16 cellular contexts compared by ENCODE assay signal in genomic region chr9:127792417-127793031, GRCh38. TPM values are rescaled to one million over a fixed set of nuclear protein-coding genes. Genes with fewer than 3 reads are reported as not detected.
DNase-seq lines count a peak whose midpoint lies in the region; ATAC-seq, FAIRE-seq and TF ChIP-seq lines count a peak whose summit lies in the region.
"Had no signal": no experiment of that assay in that cellular context is flagged by ENCODE, and none has a peak within 500 bp of the region (broad histone marks: within the 10 kb centered on the region; RNA-seq: fewer than 3 reads in every experiment).

No MANE protein-coding gene starts in this region.

- WGBS in GM12878 (ENCODE audit: insufficient coverage, insufficient replicate concordance, low lambda C conversion rate, missing lambda C conversion rate) = 91% methylated on average over 7 of the region's 7 CpGs

- no peaks in the 10 kb centered on the region for H3K27me3 Mint-ChIP-seq in activated CD4-positive, alpha-beta memory T cell treated with anti-CD3 and anti-CD28 coated beads, Interleukin-2, amount 10 ng/mL, durations not matched to agents 7 days and 5 days
- H3K27me3 Mint-ChIP-seq in activated CD4-positive, alpha-beta memory T cell treated with anti-CD3 and anti-CD28 coated beads for 36 hours = no peaks in the 10 kb centered on the region
- H3K27me3 Mint-ChIP-seq: naive B cell had no signal

- RAD21 ChIA-PET in GM12878 (lab: Charles Lee; ENCODE audit: unreplicated experiment) = no interaction called here

- FAIRE-seq in GM12878 (lab: Jason Lieb, UNC) = no peak

- CTCF ChIA-PET in activated CD4-positive, alpha-beta memory T cell treated with anti-CD3 and anti-CD28 coated beads, Interleukin-2, amount 10 ng/mL, durations not matched to agents 7 days and 5 days (lab: Charles Lee) = interaction anchor here (1.0 to 1.8 kb wide), 7 partner anchors 9 to 325 kb away, joined by 3 to 9 read pairs (median 4); partner anchors contain the start of gene TOR2A
- CTCF ChIA-PET in activated CD4-positive, alpha-beta memory T cell treated with anti-CD3 and anti-CD28 coated beads for 36 hours (lab: Charles Lee) = interaction anchor here (0.8 to 1.8 kb wide), 3 partner anchors 9 to 77 kb away, joined by 3 to 11 read pairs (median 4); no protein-coding TSS in a partner anchor
- CTCF ChIA-PET in GM12878 (lab: Yijun Ruan, JAX) = interaction anchor here (0.8 to 1.9 kb wide), 9 partner anchors 9 to 129 kb away, joined by 4 to 8 read pairs (median 6); partner anchors contain the start of gene TOR2A

- no peak for TF ChIP-seq RAD21 in GM12878 (IDR thresholded peaks at IDR 0.05; ENCODE audit: insufficient read depth, low read depth, low read length)

- H3K36me3 ChIP-seq in H7 (replicated peaks; ENCODE audit: control insufficient read depth, insufficient read depth, low read length) (peaks cover 40% of the 10 kb centered on the region), GM12878 (ENCODE audit: control insufficient read depth in 2 of 2, insufficient read depth in 2 of 2, low read length in 1 of 2) (peaks cover 25 to 37% of the 10 kb centered on the region in 2 experiments), osteoblast (ENCODE audit: insufficient read depth, low read length) (peaks cover 52% of the 10 kb centered on the region)

- H3K4me2 ChIP-seq in GM12878 (ENCODE audit: control insufficient read depth, insufficient read depth) (no peak overlapping the region), osteoblast (ENCODE audit: insufficient read depth, low read length) (no peak overlapping the region)

- DNase-seq in activated CD4-positive, alpha-beta memory T cell treated with anti-CD3 and anti-CD28 coated beads, Interleukin-2, amount 10 ng/mL, durations not matched to agents 7 days and 5 days = no peak
- no peak for DNase-seq in activated CD4-positive, alpha-beta memory T cell treated with anti-CD3 and anti-CD28 coated beads for 36 hours
- DNase-seq in H7 = peak; percentile 13
- no peak for DNase-seq in GM12878 (ENCODE audit: low read depth, low spot score)
- no peak for DNase-seq in osteoblast (ENCODE audit: insufficient read length, low spot score, missing footprints)
- no peak for DNase-seq in foreskin melanocyte
- DNase-seq in GM19238 (ENCODE audit: insufficient read length, low spot score) = no peak
- DNase-seq: ACHN; naive B cell; NCI-H345; NK-92 treated with Interleukin-12 subunit alpha and Interleukin-12 subunit beta, amount 100 ng/mL, for 24 hours had no signal

- H3K9me3 ChIP-seq in GM12878 (replicated peaks; ENCODE audit: control insufficient read depth, insufficient read depth, low read length) = no peaks in the 10 kb centered on the region
- no peaks in the 10 kb centered on the region for H3K9me3 ChIP-seq in osteoblast (ENCODE audit: low read depth, low read length)
- H3K9me3 ChIP-seq: heart left ventricle, prostate gland, tibial nerve had no signal

- H3K4me3 Mint-ChIP-seq in activated CD4-positive, alpha-beta memory T cell treated with anti-CD3 and anti-CD28 coated beads, Interleukin-2, amount 10 ng/mL, durations not matched to agents 7 days and 5 days = no peak overlapping the region
- H3K4me3 Mint-ChIP-seq in activated CD4-positive, alpha-beta memory T cell treated with anti-CD3 and anti-CD28 coated beads for 36 hours = no peak overlapping the region

- H3K36me3 Mint-ChIP-seq in activated CD4-positive, alpha-beta memory T cell treated with anti-CD3 and anti-CD28 coated beads, Interleukin-2, amount 10 ng/mL, durations not matched to agents 7 days and 5 days (ENCODE audit: low read depth) = peaks cover 59% of the 10 kb centered on the region
- peaks cover 37% of the 10 kb centered on the region for H3K36me3 Mint-ChIP-seq in activated CD4-positive, alpha-beta memory T cell treated with anti-CD3 and anti-CD28 coated beads for 36 hours

- SMC1A ChIA-PET in GM12878 (lab: Charles Lee; ENCODE audit: uncharacterized antibody, unreplicated experiment) = interaction anchor here (0.6 to 1.8 kb wide), 7 partner anchors 9 to 113 kb away, joined by 3 to 7 read pairs (median 4); partner anchors contain the start of genes FPGS and TOR2A

- no peaks in the 10 kb centered on the region for H3K9me3 Mint-ChIP-seq in activated CD4-positive, alpha-beta memory T cell treated with anti-CD3 and anti-CD28 coated beads, Interleukin-2, amount 10 ng/mL, durations not matched to agents 7 days and 5 days
- no peaks in the 10 kb centered on the region for H3K9me3 Mint-ChIP-seq in activated CD4-positive, alpha-beta memory T cell treated with anti-CD3 and anti-CD28 coated beads for 36 hours
- H3K9me3 Mint-ChIP-seq: naive B cell had no signal

- no peak overlapping the region for H3K9ac ChIP-seq in GM12878 (ENCODE audit: control insufficient read depth, insufficient read depth, low read length)

- H4K20me1 ChIP-seq in GM12878 (ENCODE audit: control insufficient read depth, insufficient read depth) (peaks cover 8% of the 10 kb centered on the region), osteoblast (ENCODE audit: insufficient read depth, low read length) (peaks cover 43% of the 10 kb centered on the region)

- no peaks in the 10 kb centered on the region for H3K27me3 ChIP-seq in H7 (ENCODE audit: control insufficient read depth, insufficient read depth, low read length)
- H3K27me3 ChIP-seq in GM12878 (replicated peaks in 1 of 2; ENCODE audit: control insufficient read depth in 2 of 2, insufficient read depth in 2 of 2, low read length in 1 of 2) = no peaks in the 10 kb centered on the region
- no peaks in the 10 kb centered on the region for H3K27me3 ChIP-seq in osteoblast (ENCODE audit: insufficient read depth, low read length)
- H3K27me3 ChIP-seq: heart left ventricle, tibial nerve had no signal

- intact Hi-C loops in activated CD4-positive, alpha-beta memory T cell treated with anti-CD3 and anti-CD28 coated beads for 36 hours (cut with micrococcal nuclease) = no loop called here
- intact Hi-C loops in GM12878 (cut with micrococcal nuclease; ENCODE audit: unreplicated experiment) = no loop called here

- in situ Hi-C loops in GM12878 (cut with MboI) = no loop called here

- peaks cover 52% of the 10 kb centered on the region for H3K4me1 Mint-ChIP-seq in activated CD4-positive, alpha-beta memory T cell treated with anti-CD3 and anti-CD28 coated beads, Interleukin-2, amount 10 ng/mL, durations not matched to agents 7 days and 5 days
- peaks cover 45% of the 10 kb centered on the region for H3K4me1 Mint-ChIP-seq in activated CD4-positive, alpha-beta memory T cell treated with anti-CD3 and anti-CD28 coated beads for 36 hours (ENCODE audit: low read depth)

- peaks cover 23% of the 10 kb centered on the region for H3K4me1 ChIP-seq in GM12878 (ENCODE audit: control insufficient read depth, insufficient read depth, low read length)
- peaks cover 17% of the 10 kb centered on the region for H3K4me1 ChIP-seq in osteoblast (ENCODE audit: insufficient read depth, low read length)

- no peak overlapping the region for H2AFZ ChIP-seq in GM12878 (ENCODE audit: control insufficient read depth, low read depth, low read length)
- no peak overlapping the region for H2AFZ ChIP-seq in osteoblast (ENCODE audit: low read length)

- H3K27ac Mint-ChIP-seq in activated CD4-positive, alpha-beta memory T cell treated with anti-CD3 and anti-CD28 coated beads, Interleukin-2, amount 10 ng/mL, durations not matched to agents 7 days and 5 days = peak overlapping the region; percentile 16
- no peak overlapping the region for H3K27ac Mint-ChIP-seq in activated CD4-positive, alpha-beta memory T cell treated with anti-CD3 and anti-CD28 coated beads for 36 hours

- no peak overlapping the region for H3K27ac ChIP-seq in GM12878 (ENCODE audit: control insufficient read depth, insufficient read depth)
- peak overlapping the region; percentile 10 for H3K27ac ChIP-seq in osteoblast (ENCODE audit: low read depth, low read length)

- TF ChIP-seq POLR2A in GM12878 (IDR thresholded peaks at IDR 0.05; ENCODE audit: low read depth, low read length) = no peak

- POLR2A ChIA-PET in activated CD4-positive, alpha-beta memory T cell treated with anti-CD3 and anti-CD28 coated beads, Interleukin-2, amount 10 ng/mL, durations not matched to agents 7 days and 5 days (lab: Charles Lee) = interaction anchor here (0.6 to 1.7 kb wide), 12 partner anchors 10 to 390 kb away, joined by 3 to 5 read pairs (median 4); partner anchors contain the start of genes FPGS, SH2D3C, ST6GALNAC4 and TOR2A
- POLR2A ChIA-PET in activated CD4-positive, alpha-beta memory T cell treated with anti-CD3 and anti-CD28 coated beads for 36 hours (lab: Charles Lee) = interaction anchor here (0.7 to 2.2 kb wide), 4 partner anchors 8 to 55 kb away, joined by 3 to 11 read pairs (median 6); partner anchors contain the start of genes FPGS and SH2D3C
- POLR2A ChIA-PET in GM12878 (lab: Charles Lee) = interaction anchor here (0.6 to 0.9 kb wide), 3 partner anchors 16 to 125 kb away, joined by 3 read pairs; no protein-coding TSS in a partner anchor

- H3K79me2 ChIP-seq in GM12878 (ENCODE audit: control insufficient read depth, insufficient read depth, low read length) (peaks cover 18% of the 10 kb centered on the region), osteoblast (ENCODE audit: insufficient read depth, low read length) (peaks cover 35% of the 10 kb centered on the region)

- H3K4me3 ChIP-seq in H7 (ENCODE audit: insufficient read depth, low read depth, low read length) (no peak overlapping the region), GM12878 (no peak overlapping the region), osteoblast (ENCODE audit: insufficient read depth, low read length) (no peak overlapping the region)
- H3K4me3 ChIP-seq: heart left ventricle, prostate gland, tibial nerve had no signal

- TF ChIP-seq CTCF in GM12878 (IDR thresholded peaks at IDR 0.05 in 2 of 3, conservative IDR thresholded peaks at IDR 0.05 in 1 of 3; ENCODE audit: control insufficient read depth in 2 of 3, extremely low read depth in 1 of 3, insufficient read depth in 1 of 3, low read depth in 3 of 3, low read length in 3 of 3) (no peak), osteoblast (IDR thresholded peaks at IDR 0.05; ENCODE audit: extremely low read depth, low read depth, low read length) (no peak)

- ATAC-seq in GM12878 = no peak
- ATAC-seq in GM19328 (IDR thresholded peaks at IDR 0.05; ENCODE audit: unreplicated experiment) = no peak

- no peak for TF ChIP-seq EP300 in GM12878 (IDR thresholded peaks at IDR 0.05; ENCODE audit: borderline replicate concordance in 1 of 2, control insufficient read depth in 1 of 2, low read depth in 2 of 2, low read length in 2 of 2)

- TSS peak; percentile 16 for BruUV-seq in GM12878 (replicated peaks; lab: Mats Ljungman, UMichigan)

RNA-seq across cellular contexts. Expression of gene CDK9, which starts 6.7 kb away (rescaled TPM):
- total RNA-seq in activated CD4-positive, alpha-beta memory T cell treated with anti-CD3 and anti-CD28 coated beads, Interleukin-2, amount 10 ng/mL, durations not matched to agents 7 days and 5 days = 100 to 1,000 TPM; 112 to 115 TPM
- 10 to 100 TPM; 99.4 to 99.6 TPM for total RNA-seq in activated CD4-positive, alpha-beta memory T cell treated with anti-CD3 and anti-CD28 coated beads for 36 hours
- total RNA-seq in H7 (2014; rRNA removed; shearing (Covaris generic)) = 51.5 and 56.6 TPM in 2 replicates
- total RNA-seq in GM12878 (2013; cell fraction: nucleolus; rRNA removed) = 59.1 and 66.1 TPM in 2 replicates
- total RNA-seq in GM12878 (2014; rRNA removed) (33.6 and 34.3 TPM in 2 replicates), GM12878 (2014; rRNA removed; fragmentation: Illumina TruSeq; extraction: Trizol) (24.5 and 25.2 TPM in 2 replicates), GM12878 (2021) (86.3 and 92.6 TPM in 2 replicates), osteoblast (54.8 and 56.1 TPM in 2 replicates)
- 20.6 TPM for polyA plus RNA-seq in GM12878 (2011; ENCODE audit: low read depth)
- polyA plus RNA-seq in GM12878 (2011; rRNA removed) (30.3 and 46.5 TPM in 2 replicates), GM12878 (2014; fragmentation: Illumina TruSeq; extraction: Trizol) (41.7 and 57.0 TPM in 2 replicates), GM12878 (2014; fragmentation: Nextera tagmentation; extraction: Ambion mirVana) (1 to 10 TPM; 7.3 to 9.6 TPM), GM12878 (2014; rRNA removed) (56.7 and 59.9 TPM in 2 replicates), GM12878 (2016; fragmentation: Nextera tagmentation; extraction: Ambion mirVana) (10 to 100 TPM; 80.9 to 85.5 TPM)
- polyA plus RNA-seq in GM12878 (2011; cell fraction: cytosol; rRNA removed) = 51.1 and 55.6 TPM in 2 replicates
- 219 and 246 TPM in 2 replicates for polyA plus RNA-seq in GM12878 (2011; cell fraction: nucleus; rRNA removed)
- polyA plus RNA-seq in GM12878 (2012) = 44.8 and 52.0 TPM in 2 replicates
- polyA minus RNA-seq in GM12878 (2011; rRNA and poly(A)+ RNA removed) = 59.7 and 75.9 TPM in 2 replicates
- 26.9 TPM in 2 replicates for polyA minus RNA-seq in GM12878 (2011; cell fraction: cytosol; rRNA and poly(A)+ RNA removed)
- polyA minus RNA-seq in GM12878 (2011; cell fraction: nucleus; rRNA and poly(A)+ RNA removed) = 35.4 and 52.2 TPM in 2 replicates

RNA-seq across cellular contexts. Expression of gene FPGS, which starts 10.2 kb away (rescaled TPM):
- total RNA-seq in activated CD4-positive, alpha-beta memory T cell treated with anti-CD3 and anti-CD28 coated beads, Interleukin-2, amount 10 ng/mL, durations not matched to agents 7 days and 5 days = 10 to 100 TPM; 65.6 to 65.8 TPM
- total RNA-seq in activated CD4-positive, alpha-beta memory T cell treated with anti-CD3 and anti-CD28 coated beads for 36 hours = 10 to 100 TPM; 80.0 to 83.9 TPM
- total RNA-seq in H7 (2014; rRNA removed; shearing (Covaris generic)) = 84.9 and 92.2 TPM in 2 replicates
- total RNA-seq in GM12878 (2013; cell fraction: nucleolus; rRNA removed) = 131 and 132 TPM in 2 replicates
- total RNA-seq in GM12878 (2014; rRNA removed) = 62.8 and 79.6 TPM in 2 replicates
- 43.3 and 44.4 TPM in 2 replicates for total RNA-seq in GM12878 (2014; rRNA removed; fragmentation: Illumina TruSeq; extraction: Trizol)
- 89.3 and 98.3 TPM in 2 replicates for total RNA-seq in GM12878 (2021)
- 30.5 TPM for polyA plus RNA-seq in GM12878 (2011; ENCODE audit: low read depth)
- 34.1 and 64.4 TPM in 2 replicates for polyA plus RNA-seq in GM12878 (2011; rRNA removed)
- 91.2 and 99.0 TPM in 2 replicates for polyA plus RNA-seq in GM12878 (2011; cell fraction: cytosol; rRNA removed)
- 158 and 216 TPM in 2 replicates for polyA plus RNA-seq in GM12878 (2011; cell fraction: nucleus; rRNA removed)
- polyA plus RNA-seq in GM12878 (2012) = 47.6 and 62.7 TPM in 2 replicates
- polyA plus RNA-seq in GM12878 (2014; fragmentation: Illumina TruSeq; extraction: Trizol) = 49.0 and 81.2 TPM in 2 replicates
- 1 to 10 TPM; 1.2 to 8.2 TPM for polyA plus RNA-seq in GM12878 (2014; fragmentation: Nextera tagmentation; extraction: Ambion mirVana)
- 88.1 and 95.0 TPM in 2 replicates for polyA plus RNA-seq in GM12878 (2014; rRNA removed)
- polyA plus RNA-seq in GM12878 (2016; fragmentation: Nextera tagmentation; extraction: Ambion mirVana) = 100 to 1,000 TPM; 112 to 127 TPM
- polyA minus RNA-seq in GM12878 (2011; rRNA and poly(A)+ RNA removed) = 61.6 and 82.1 TPM in 2 replicates
- 29.7 and 45.3 TPM in 2 replicates for polyA minus RNA-seq in GM12878 (2011; cell fraction: cytosol; rRNA and poly(A)+ RNA removed)
- 25.9 and 46.4 TPM in 2 replicates for polyA minus RNA-seq in GM12878 (2011; cell fraction: nucleus; rRNA and poly(A)+ RNA removed)
- 87.5 and 98.1 TPM in 2 replicates for total RNA-seq in osteoblast

RNA-seq across cellular contexts. Expression of gene SH2D3C, which starts 14.1 kb away (rescaled TPM):
- 10 to 100 TPM; 80.8 to 81.9 TPM for total RNA-seq in activated CD4-positive, alpha-beta memory T cell treated with anti-CD3 and anti-CD28 coated beads, Interleukin-2, amount 10 ng/mL, durations not matched to agents 7 days and 5 days
- total RNA-seq in activated CD4-positive, alpha-beta memory T cell treated with anti-CD3 and anti-CD28 coated beads for 36 hours = 10 to 100 TPM; 34.5 to 35.3 TPM
- 0.26 and 0.42 TPM in 2 replicates for total RNA-seq in H7 (2014; rRNA removed; shearing (Covaris generic))
- 28.6 and 33.2 TPM in 2 replicates for total RNA-seq in GM12878 (2013; cell fraction: nucleolus; rRNA removed)
- 16.1 and 19.0 TPM in 2 replicates for total RNA-seq in GM12878 (2014; rRNA removed)
- total RNA-seq in GM12878 (2014; rRNA removed; fragmentation: Illumina TruSeq; extraction: Trizol) = 8.4 and 9.0 TPM in 2 replicates
- 21.0 and 23.5 TPM in 2 replicates for total RNA-seq in GM12878 (2021)
- polyA plus RNA-seq in GM12878 (2011; ENCODE audit: low read depth) = 11.2 TPM
- polyA plus RNA-seq in GM12878 (2011; rRNA removed) = 3.2 and 13.5 TPM in 2 replicates
- polyA plus RNA-seq in GM12878 (2011; cell fraction: cytosol; rRNA removed) = 18.5 and 20.4 TPM in 2 replicates
- polyA plus RNA-seq in GM12878 (2011; cell fraction: nucleus; rRNA removed) = 32.4 and 46.4 TPM in 2 replicates
- polyA plus RNA-seq in GM12878 (2012) = 17.4 and 22.8 TPM in 2 replicates
- 4.4 and 11.6 TPM in 2 replicates for polyA plus RNA-seq in GM12878 (2014; fragmentation: Illumina TruSeq; extraction: Trizol)
- 1 to 10 TPM; 1.2 to 1.9 TPM for polyA plus RNA-seq in GM12878 (2014; fragmentation: Nextera tagmentation; extraction: Ambion mirVana)
- 19.5 and 25.2 TPM in 2 replicates for polyA plus RNA-seq in GM12878 (2014; rRNA removed)
- polyA plus RNA-seq in GM12878 (2016; fragmentation: Nextera tagmentation; extraction: Ambion mirVana) = 10 to 100 TPM; 20.7 to 23.2 TPM
- 30.6 and 32.1 TPM in 2 replicates for polyA minus RNA-seq in GM12878 (2011; rRNA and poly(A)+ RNA removed)
- polyA minus RNA-seq in GM12878 (2011; cell fraction: cytosol; rRNA and poly(A)+ RNA removed) = 13.5 and 19.3 TPM in 2 replicates
- 10.2 and 18.5 TPM in 2 replicates for polyA minus RNA-seq in GM12878 (2011; cell fraction: nucleus; rRNA and poly(A)+ RNA removed)
- 0.29 and 0.36 TPM in 2 replicates for total RNA-seq in osteoblast
- total RNA-seq: MCF 10A had no signal

RNA-seq across cellular contexts. Expression of gene TOR2A, which starts 57.4 kb away (rescaled TPM):
- total RNA-seq in activated CD4-positive, alpha-beta memory T cell treated with anti-CD3 and anti-CD28 coated beads, Interleukin-2, amount 10 ng/mL, durations not matched to agents 7 days and 5 days = 10 to 100 TPM; 20.6 to 23.3 TPM
- 10 to 100 TPM; 12.7 to 16.2 TPM for total RNA-seq in activated CD4-positive, alpha-beta memory T cell treated with anti-CD3 and anti-CD28 coated beads for 36 hours
- total RNA-seq in H7 (2014; rRNA removed; shearing (Covaris generic)) = 13.7 and 19.3 TPM in 2 replicates
- total RNA-seq in GM12878 (2013; cell fraction: nucleolus; rRNA removed) = 3.9 and 6.5 TPM in 2 replicates
- total RNA-seq in GM12878 (2014; rRNA removed) (7.8 and 12.6 TPM in 2 replicates), GM12878 (2014; rRNA removed; fragmentation: Illumina TruSeq; extraction: Trizol) (2.7 and 4.2 TPM in 2 replicates), GM12878 (2021) (11.5 and 11.6 TPM in 2 replicates), osteoblast (3.8 and 4.7 TPM in 2 replicates)
- 2.6 TPM for polyA plus RNA-seq in GM12878 (2011; ENCODE audit: low read depth)
- polyA plus RNA-seq in GM12878 (2011; rRNA removed) (0.91 and 2.4 TPM in 2 replicates), GM12878 (2014; fragmentation: Illumina TruSeq; extraction: Trizol) (1.6 and 5.4 TPM in 2 replicates), GM12878 (2014; fragmentation: Nextera tagmentation; extraction: Ambion mirVana) (1 to 10 TPM in 1 of 2 experiments, under 1 TPM in 1; 0.52 to 1.6 TPM), GM12878 (2014; rRNA removed) (14.3 and 17.4 TPM in 2 replicates), GM12878 (2016; fragmentation: Nextera tagmentation; extraction: Ambion mirVana) (10 to 100 TPM; 22.1 to 23.7 TPM)
- polyA plus RNA-seq in GM12878 (2011; cell fraction: cytosol; rRNA removed) = 6.6 and 11.0 TPM in 2 replicates
- polyA plus RNA-seq in GM12878 (2011; cell fraction: nucleus; rRNA removed) = 13.5 and 13.6 TPM in 2 replicates
- polyA plus RNA-seq in GM12878 (2012) = 6.7 and 8.2 TPM in 2 replicates
- 1.4 and 4.9 TPM in 2 replicates for polyA minus RNA-seq in GM12878 (2011; rRNA and poly(A)+ RNA removed)
- 2.7 and 4.3 TPM in 2 replicates for polyA minus RNA-seq in GM12878 (2011; cell fraction: cytosol; rRNA and poly(A)+ RNA removed)
- 5.1 and 8.0 TPM in 2 replicates for polyA minus RNA-seq in GM12878 (2011; cell fraction: nucleus; rRNA and poly(A)+ RNA removed)
